Comparison of ENCODE assay signal across 27 cellular contexts in the genomic region with DNA sequence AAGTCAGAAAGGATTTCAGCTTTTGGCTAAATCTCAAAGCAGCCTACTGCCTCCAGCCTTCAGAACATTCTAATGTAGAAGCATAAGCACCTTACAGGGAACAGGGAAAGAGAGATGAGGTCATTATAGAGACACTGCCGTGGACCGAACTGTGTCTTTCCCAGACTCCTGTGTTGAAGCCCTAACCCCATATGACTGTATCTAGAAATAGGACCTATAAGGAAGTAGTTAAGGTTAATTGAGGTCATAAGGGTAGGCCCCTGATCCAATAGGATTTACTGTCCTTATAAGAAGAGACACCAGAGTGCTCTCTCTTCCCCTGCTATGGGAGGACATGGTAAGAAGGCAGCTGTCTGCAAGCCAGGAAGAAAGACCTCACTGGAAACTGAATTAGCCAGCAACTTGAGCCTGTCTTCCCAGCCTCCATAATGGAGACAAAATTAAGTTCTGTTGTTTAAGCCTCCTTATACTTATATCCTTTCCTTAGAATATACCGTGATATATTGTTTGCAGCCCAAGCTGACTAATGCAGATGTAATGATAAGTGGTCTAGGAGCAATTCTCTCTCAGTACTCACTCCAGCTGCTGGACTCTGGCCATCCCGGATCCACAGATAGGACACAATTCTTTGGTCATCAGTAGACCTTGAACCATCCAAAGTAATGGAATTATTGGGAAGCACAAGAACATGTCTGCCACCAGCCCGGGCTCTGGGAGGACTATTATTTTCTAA.
A peak's percentile ranks its signal among the peaks of the same experiment; 100 is the strongest.
DNase-seq lines count a peak whose midpoint lies in the region; ATAC-seq, FAIRE-seq and TF ChIP-seq lines count a peak whose summit lies in the region.
"Had no signal": no experiment of that assay in that cellular context is flagged by ENCODE, and none has a peak within 500 bp of the region (broad histone marks: within the 10 kb centered on the region; RNA-seq: fewer than 3 reads in every experiment).

No MANE protein-coding gene starts in this region.

- TF ChIP-seq POLR2A in HepG2 (IDR thresholded peaks at IDR 0.05; ENCODE audit: insufficient read depth in 1 of 2, low read depth in 2 of 2, low read length in 2 of 2) = no peak
- TF ChIP-seq POLR2A in right lobe of liver (IDR thresholded peaks at IDR 0.05) = no peak
- TF ChIP-seq POLR2A in K562 (conservative IDR thresholded peaks at IDR 0.05) = no peak

- H3K36me3 ChIP-seq in HepG2 (replicated peaks in 1 of 2; ENCODE audit: control insufficient read depth in 1 of 2, insufficient read depth in 2 of 2, low read length in 2 of 2) (no peaks in the 10 kb centered on the region), right lobe of liver (no peaks in the 10 kb centered on the region), K562 (ENCODE audit: control insufficient read depth, insufficient read depth, low read length) (no peaks in the 10 kb centered on the region), small intestine (ENCODE audit: control insufficient read depth in 2 of 2, insufficient read depth in 2 of 2, low read length in 2 of 2) (no peaks in the 10 kb centered on the region)
- H3K36me3 ChIP-seq: heart right ventricle, spleen had no signal

- CTCF ChIA-PET in HepG2 (lab: Yijun Ruan, JAX; ENCODE audit: low intra/inter-chr PET ratio, low total read pairs) (no interaction called here), K562 (lab: Yijun Ruan, JAX; ENCODE audit: low intra/inter-chr PET ratio) (no interaction called here)

- peak; percentile 30 for DNase-seq in HepG2 (ENCODE audit: low spot score)
- no peak for DNase-seq in right lobe of liver
- peak; percentile 23 for DNase-seq in RKO (ENCODE audit: low spot score)
- DNase-seq in K562 (ENCODE audit: extremely low read depth in 1 of 4, low spot score in 3 of 4) = no peak
- peak; percentile 32 for DNase-seq in small intestine
- DNase-seq in GM19238 (ENCODE audit: insufficient read length, low spot score) = no peak
- no peak for DNase-seq in omental fat pad (ENCODE audit: low spot score)
- no peak for DNase-seq in stimulated activated CD8-positive, alpha-beta memory T cell treated with anti-CD3 and anti-CD28 coated beads, Interleukin-4, amount 100 ng/mL, for 48 hours
- DNase-seq: activated CD4-positive, alpha-beta T cell treated with anti-CD3 and anti-CD28 coated beads, Interleukin-2, amount 10 ng/mL, durations not matched to agents 24 days and 14 days; activated gamma-delta T cell; activated naive CD8-positive, alpha-beta T cell treated with anti-CD3 and anti-CD28 coated beads, Interleukin-2, amount 10 ng/mL, durations not matched to agents 7 days and 5 days; activated T-cell treated with anti-CD3 and anti-CD28 coated beads, Interleukin-2, amount 50 U/mL, for 24 hours; AML-193; CD8-positive, alpha-beta T cell; DMS 273 treated with DMSO at 0.1 percent for 48 hours; effector memory CD8-positive, alpha-beta T cell; erythroblast; GDM1; heart right ventricle; NCI-H1417 treated with DMSO at 0.1 percent for 48 hours; NCI-H774; spleen had no signal

- TF ChIP-seq CTCF in HepG2 (CRISPR knock-in tag; IDR thresholded peaks at IDR 0.05) (no peak), right lobe of liver (IDR thresholded peaks at IDR 0.05) (no peak), K562 (IDR thresholded peaks at IDR 0.05 in 2 of 3, conservative IDR thresholded peaks at IDR 0.05 in 1 of 3; ENCODE audit: insufficient read depth in 2 of 3, low read depth in 1 of 3, low read length in 3 of 3) (no peak), omental fat pad (IDR thresholded peaks at IDR 0.05) (no peak)

- H3K9me3 ChIP-seq in HepG2 (ENCODE audit: low read length) (no peaks in the 10 kb centered on the region), right lobe of liver (no peaks in the 10 kb centered on the region), K562 (replicated peaks; ENCODE audit: control insufficient read depth, insufficient read depth, low read depth, low read length) (no peaks in the 10 kb centered on the region), small intestine (ENCODE audit: control insufficient read depth, low read depth) (no peaks in the 10 kb centered on the region)
- H3K9me3 ChIP-seq: A549, heart right ventricle, spleen had no signal

- POLR2A ChIA-PET in HepG2 (lab: Yijun Ruan, JAX) (no interaction called here), K562 (lab: Yijun Ruan, JAX) (interaction anchor here (0.6 kb wide), 1 partner anchor 10 kb away, joined by 3 read pairs; no protein-coding TSS in a partner anchor)

- H3K4me3 ChIP-seq in HepG2 (replicated peaks in 1 of 3; ENCODE audit: insufficient read depth in 1 of 3, low read depth in 2 of 3, low read length in 3 of 3) (no peak overlapping the region), right lobe of liver (no peak overlapping the region), K562 (no peak overlapping the region), small intestine (ENCODE audit: low read depth in 1 of 2, low read length in 2 of 2) (no peak overlapping the region)
- H3K4me3 ChIP-seq: A549, heart right ventricle, spleen had no signal

- H3K4me2 ChIP-seq in HepG2 (ENCODE audit: low read depth, low read length) (no peak overlapping the region; the same call in 1 of the 2 replicates), K562 (ENCODE audit: insufficient read depth, low read length) (no peak overlapping the region)
- H3K4me2 ChIP-seq: A549 had no signal

- in situ Hi-C loops in HepG2 (cut with HindIII; ENCODE audit: extremely low pct_ligation_motif_present, low pct_unique_long_range_greater_than_20kb) (no loop called here), K562 (cut with MboI) (no loop called here)

- H2AFZ ChIP-seq in HepG2 (ENCODE audit: low read length) (no peak overlapping the region), K562 (ENCODE audit: low read depth, low read length) (no peak overlapping the region)
- H2AFZ ChIP-seq: parathyroid adenoma had no signal

- H3K27me3 ChIP-seq in HepG2 (ENCODE audit: control insufficient read depth in 1 of 2, insufficient read depth in 2 of 2, low read length in 2 of 2) = peaks cover 2 to 8% of the 10 kb centered on the region in 2 experiments; a peak in 2 of 5 replicates
- H3K27me3 ChIP-seq in right lobe of liver = no peaks in the 10 kb centered on the region
- H3K27me3 ChIP-seq in K562 (ENCODE audit: control insufficient read depth in 2 of 2, insufficient read depth in 2 of 2, low read length in 2 of 2) = peaks cover 45 to 57% of the 10 kb centered on the region in 2 experiments
- H3K27me3 ChIP-seq in small intestine (ENCODE audit: control insufficient read depth in 2 of 2, insufficient read depth in 2 of 2, low read length in 2 of 2) = no peaks in the 10 kb centered on the region
- H3K27me3 ChIP-seq: spleen had no signal

- H3K27ac ChIP-seq in HepG2 (ENCODE audit: extremely low read length, insufficient read depth, low read length) = no peak overlapping the region
- H3K27ac ChIP-seq in right lobe of liver = no peak overlapping the region
- H3K27ac ChIP-seq in K562 (ENCODE audit: extremely low read depth, low read depth, low read length) = no peak overlapping the region
- no peak overlapping the region for H3K27ac ChIP-seq in small intestine (ENCODE audit: low read depth in 1 of 2, low read length in 1 of 2)
- H3K27ac ChIP-seq: A549, heart right ventricle, parathyroid adenoma, spleen, VCaP had no signal

- FAIRE-seq in HepG2 (lab: Jason Lieb, UNC) (no peak), K562 (lab: Jason Lieb, UNC) (no peak), small intestine (lab: Jason Lieb, UNC) (no peak)
- FAIRE-seq: A549, colon had no signal

- no peaks in the 10 kb centered on the region for H3K9me1 ChIP-seq in K562 (ENCODE audit: control insufficient read depth, insufficient read depth, low read length)

- intact Hi-C loops in HepG2 (cut with micrococcal nuclease; ENCODE audit: unreplicated experiment) = no loop called here
- intact Hi-C loops in right lobe of liver (cut with DNase I) = no loop called here
- intact Hi-C loops in K562 (cut with micrococcal nuclease) = no loop called here

- ATAC-seq in HepG2 (peak; percentile 45), right lobe of liver (no peak), K562 (no peak), omental fat pad (ENCODE audit: low FRiP score) (no peak)
- ATAC-seq: A549; CD8-positive, alpha-beta T cell; effector memory CD8-positive, alpha-beta T cell; heart right ventricle; Right ventricle myocardium inferior had no signal

- H3K4me1 ChIP-seq in HepG2 (ENCODE audit: insufficient read depth, low read length) (peaks cover 40% of the 10 kb centered on the region), right lobe of liver (no peaks in the 10 kb centered on the region), K562 (replicated peaks in 1 of 2; ENCODE audit: control insufficient read depth in 2 of 2, insufficient read depth in 2 of 2, low read length in 2 of 2) (no peaks in the 10 kb centered on the region), small intestine (ENCODE audit: control insufficient read depth in 2 of 2, insufficient read depth in 1 of 2, low read depth in 1 of 2, low read length in 1 of 2) (no peaks in the 10 kb centered on the region)
- H3K4me1 ChIP-seq: A549, heart right ventricle, parathyroid adenoma, spleen had no signal

- TF ChIP-seq EP300 in HepG2 (IDR thresholded peaks at IDR 0.05; ENCODE audit: low read depth in 2 of 2, low read length in 2 of 2) (no peak), HepG2 (CRISPR knock-in tag; IDR thresholded peaks at IDR 0.05; ENCODE audit: borderline replicate concordance) (no peak), K562 (IDR thresholded peaks at IDR 0.05; ENCODE audit: low read length) (no peak)

- BruUV-seq in HepG2 (replicated peaks; lab: Mats Ljungman, UMichigan) (no TSS peak), K562 (replicated peaks; lab: Mats Ljungman, UMichigan) (no TSS peak)

- no peak for TF ChIP-seq RAD21 in HepG2 (CRISPR knock-in tag; IDR thresholded peaks at IDR 0.05)
- TF ChIP-seq RAD21 in K562 (CRISPR knock-in tag; conservative IDR thresholded peaks at IDR 0.05 in 1 of 2, IDR thresholded peaks at IDR 0.05 in 1 of 2) = no peak

- H3K9ac ChIP-seq in HepG2 (ENCODE audit: insufficient read depth, low read depth, low read length) = no peak overlapping the region
- H3K9ac ChIP-seq in K562 (ENCODE audit: insufficient read depth in 1 of 2, low read depth in 2 of 2, low read length in 2 of 2) = no peak overlapping the region
- H3K9ac ChIP-seq: parathyroid adenoma had no signal

- no peaks in the 10 kb centered on the region for H3K79me2 ChIP-seq in HepG2 (ENCODE audit: insufficient read depth, low read length)
- H3K79me2 ChIP-seq in K562 (ENCODE audit: control insufficient read depth, insufficient read depth, low read length) = no peaks in the 10 kb centered on the region
- H3K79me2 ChIP-seq: parathyroid adenoma had no signal

- 24% methylated on average over 5 of the region's 5 CpGs for WGBS in HepG2 (ENCODE audit: low lambda C conversion rate)
- 95% methylated on average over 5 of the region's 5 CpGs for WGBS in right lobe of liver (ENCODE audit: insufficient coverage, low coverage, low lambda C conversion rate, missing lambda C conversion rate)
- WGBS in K562 (ENCODE audit: insufficient coverage, low coverage, missing lambda C conversion rate) = 6% methylated on average over 5 of the region's 5 CpGs
- 68 to 81% (median 81%) methylated on average over 5 of the region's 5 CpGs for WGBS in small intestine, 3 donors

- H4K20me1 ChIP-seq in HepG2 (ENCODE audit: insufficient read depth, low read length) = no peaks in the 10 kb centered on the region
- no peaks in the 10 kb centered on the region for H4K20me1 ChIP-seq in K562 (replicated peaks; ENCODE audit: control insufficient read depth, insufficient read depth, low read length)

TF ChIP-seq in HepG2, 621 proteins besides CTCF, POLR2A, EP300 and RAD21 (continues in another document):
- no peak for TF ChIP-seq RNF2 (conservative IDR thresholded peaks at IDR 0.05; ENCODE audit: low read depth)

TF ChIP-seq in K562, 482 proteins besides CTCF, POLR2A, EP300 and RAD21 (continues in another document):
- TF ChIP-seq MCM3 (IDR thresholded peaks at IDR 0.05) = no peak

Comparison
In these comparisons a context has a peak if more than half of its experiments do, and no peak if none do; other contexts are left out.
1. DNase-seq: peak in HepG2 (single experiment), RKO (single experiment) and small intestine (single experiment); none in right lobe of liver (0 of 3), K562 (0 of 4), GM19238 (single experiment), omental fat pad (single experiment) and stimulated activated CD8-positive, alpha-beta memory T cell treated with anti-CD3 and anti-CD28 coated beads, Interleukin-4, amount 100 ng/mL, for 48 hours (single experiment).